Comparison of ENCODE assay signal across 22 cellular contexts in the genomic region with DNA sequence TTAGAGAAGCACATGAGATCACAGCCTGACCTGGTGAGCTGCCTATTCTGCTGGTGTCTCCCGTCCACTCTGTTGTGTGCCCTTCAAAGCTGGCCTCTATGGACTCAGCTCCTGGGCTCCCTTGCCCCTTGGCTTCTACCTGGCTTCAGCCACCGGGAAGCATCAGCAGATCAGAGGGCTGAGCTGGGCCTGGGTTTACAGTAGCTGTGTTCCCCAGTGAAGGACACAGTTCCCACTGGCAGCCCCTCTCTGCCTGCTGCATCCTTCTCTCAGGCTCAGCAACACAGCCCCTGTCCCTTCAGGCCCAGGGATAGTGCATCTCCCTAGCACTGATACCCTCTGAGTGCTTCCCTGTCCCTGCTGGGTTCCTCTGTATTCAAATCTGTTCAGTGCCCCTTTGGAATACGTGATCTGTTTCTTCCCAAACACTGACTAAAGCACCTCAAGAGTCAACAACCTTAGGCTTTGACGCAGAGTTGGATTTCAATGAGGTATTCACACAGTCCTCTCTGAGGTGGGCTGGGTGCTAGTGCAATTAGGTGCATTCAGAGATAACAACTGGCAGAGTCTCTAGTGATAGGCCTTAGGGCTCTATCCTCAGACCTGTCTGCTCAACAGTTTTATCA.
"Had no signal": no experiment of that assay in that cellular context is flagged by ENCODE, and none has a peak within 500 bp of the region (broad histone marks: within the 10 kb centered on the region; RNA-seq: fewer than 3 reads in every experiment).

No MANE protein-coding gene starts in this region.

- H3K9me3 ChIP-seq: ascending aorta, esophagus muscularis mucosa, gastroesophageal sphincter, left ventricle myocardium inferior, mucosa of descending colon, neutrophil, right lobe of liver had no signal

- H3K27ac Mint-ChIP-seq: activated B cell treated with CpG ODN at 0.5 μM for 24 hours; activated CD4-positive, alpha-beta memory T cell treated with anti-CD3 and anti-CD28 coated beads for 36 hours; activated naive CD4-positive, alpha-beta T cell treated with anti-CD3 and anti-CD28 coated beads, Interleukin-2, amount 50 U/mL, for 24 hours; naive B cell; stimulated activated naive CD8-positive, alpha-beta T cell treated with anti-CD3 and anti-CD28 coated beads, Interleukin-15, amount 100 ng/mL, for 72 hours; T-helper 2 cell treated with Interferon-gamma antibody and Interleukin-4, amounts not matched to agents 5 μg/mL and 100 μg/mL, for 36 hours had no signal

- DNase-seq: activated B cell treated with CpG ODN at 0.5 μM for 24 hours; activated CD4-positive, alpha-beta memory T cell treated with anti-CD3 and anti-CD28 coated beads for 36 hours; activated CD4-positive, alpha-beta T cell treated with anti-CD3 and anti-CD28 coated beads for 4 hours; activated gamma-delta T cell; effector CD8-positive, alpha-beta T cell; heart left ventricle; left ventricle myocardium inferior; mammary epithelial cell; mucosa of descending colon; naive B cell; right lobe of liver; stimulated activated CD4-positive, alpha-beta T cell treated with anti-CD3 and anti-CD28 coated beads, Interleukin-4, amount 100 ng/mL, for 1 hour; stimulated activated naive CD8-positive, alpha-beta T cell treated with anti-CD3 and anti-CD28 coated beads, Interleukin-15, amount 100 ng/mL, for 72 hours; trophoblast cell had no signal

- ATAC-seq: gastroesophageal sphincter; heart left ventricle; mucosa of descending colon; right lobe of liver; stimulated activated naive CD8-positive, alpha-beta T cell treated with anti-CD3 and anti-CD28 coated beads, Interleukin-15, amount 100 ng/mL, for 72 hours had no signal

- H3K27ac ChIP-seq: ascending aorta, esophagus muscularis mucosa, gastroesophageal sphincter, heart left ventricle, left ventricle myocardium inferior, neutrophil, parathyroid adenoma, right lobe of liver had no signal

- H3K36me3 Mint-ChIP-seq: activated CD4-positive, alpha-beta memory T cell treated with anti-CD3 and anti-CD28 coated beads for 36 hours; activated naive CD4-positive, alpha-beta T cell treated with anti-CD3 and anti-CD28 coated beads, Interleukin-2, amount 50 U/mL, for 24 hours; naive B cell had no signal

- H3K9me3 Mint-ChIP-seq: activated CD4-positive, alpha-beta memory T cell treated with anti-CD3 and anti-CD28 coated beads for 36 hours; activated naive CD4-positive, alpha-beta T cell treated with anti-CD3 and anti-CD28 coated beads, Interleukin-2, amount 50 U/mL, for 24 hours; stimulated activated naive CD8-positive, alpha-beta T cell treated with anti-CD3 and anti-CD28 coated beads, Interleukin-15, amount 100 ng/mL, for 72 hours; T-helper 2 cell treated with Interferon-gamma antibody and Interleukin-4, amounts not matched to agents 5 μg/mL and 100 μg/mL, for 36 hours had no signal

- H3K27me3 ChIP-seq: ascending aorta, heart left ventricle, right lobe of liver had no signal

- H3K4me1 Mint-ChIP-seq: activated naive CD4-positive, alpha-beta T cell treated with anti-CD3 and anti-CD28 coated beads, Interleukin-2, amount 50 U/mL, for 24 hours; stimulated activated naive CD8-positive, alpha-beta T cell treated with anti-CD3 and anti-CD28 coated beads, Interleukin-15, amount 100 ng/mL, for 72 hours had no signal

- H3K4me3 ChIP-seq: ascending aorta, esophagus muscularis mucosa, gastroesophageal sphincter, heart left ventricle, left ventricle myocardium inferior, mucosa of descending colon, right lobe of liver, smooth muscle cell had no signal

- H3K36me3 ChIP-seq: ascending aorta, esophagus muscularis mucosa, gastroesophageal sphincter, heart left ventricle, left ventricle myocardium inferior, neutrophil, right lobe of liver had no signal

- H2AFZ ChIP-seq: parathyroid adenoma had no signal

- H3K4me3 Mint-ChIP-seq: activated B cell treated with CpG ODN at 0.5 μM for 24 hours; activated CD4-positive, alpha-beta memory T cell treated with anti-CD3 and anti-CD28 coated beads for 36 hours; activated naive CD4-positive, alpha-beta T cell treated with anti-CD3 and anti-CD28 coated beads, Interleukin-2, amount 50 U/mL, for 24 hours; stimulated activated naive CD8-positive, alpha-beta T cell treated with anti-CD3 and anti-CD28 coated beads, Interleukin-15, amount 100 ng/mL, for 72 hours; T-helper 2 cell treated with Interferon-gamma antibody and Interleukin-4, amounts not matched to agents 5 μg/mL and 100 μg/mL, for 36 hours had no signal

- H3K9ac ChIP-seq: parathyroid adenoma had no signal

- H3K79me2 ChIP-seq: parathyroid adenoma had no signal

- H3K4me1 ChIP-seq: ascending aorta, esophagus muscularis mucosa, gastroesophageal sphincter, heart left ventricle, left ventricle myocardium inferior, parathyroid adenoma, right lobe of liver had no signal

- H3K4me2 ChIP-seq: smooth muscle cell had no signal
